Comparison of ENCODE assay signal across 20 cellular contexts in the genomic region with DNA sequence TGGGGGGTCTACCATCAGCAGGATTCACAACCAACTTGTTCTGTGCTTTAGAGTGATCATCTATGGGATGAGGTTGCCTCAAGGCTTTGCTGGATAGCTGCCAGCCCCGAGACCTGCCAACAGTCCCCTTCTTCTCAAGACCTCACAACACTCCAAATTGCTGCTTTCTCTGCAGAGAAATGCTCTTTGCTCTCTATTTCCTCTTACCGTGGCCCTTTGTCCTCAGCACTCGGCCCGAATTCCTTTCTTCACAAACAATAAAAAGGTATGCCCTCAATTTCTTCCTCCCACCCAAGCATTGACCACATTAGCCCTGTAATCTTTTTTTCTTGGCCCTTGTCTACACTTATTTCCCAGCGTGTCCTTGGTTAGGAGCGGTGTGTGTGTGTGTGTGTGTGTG.
"Had no signal": no experiment of that assay in that cellular context is flagged by ENCODE, and none has a peak within 500 bp of the region (broad histone marks: within the 10 kb centered on the region; RNA-seq: fewer than 3 reads in every experiment).

No MANE protein-coding gene starts in this region.

- H3K79me2 ChIP-seq: hepatocyte had no signal

- DNase-seq: activated CD4-positive, CD25-positive, alpha-beta regulatory T cell treated with anti-CD3 and anti-CD28 coated beads, Interleukin-2, amount 50 U/mL, for 72 hours; activated T-cell treated with anti-CD3 and anti-CD28 coated beads, Interleukin-2, amount 50 U/mL, for 4 hours; effector CD8-positive, alpha-beta T cell; gastrocnemius medialis; lower lobe of right lung; natural killer cell; stimulated activated CD4-positive, alpha-beta T cell treated with anti-CD3 and anti-CD28 coated beads, Interleukin-4, amount 100 ng/mL, for 4 hours; T1000 had no signal

- H3K4me2 ChIP-seq: hepatocyte, smooth muscle cell had no signal

- H3K36me3 ChIP-seq: gastrocnemius medialis, left lung, lower lobe of right lung, right atrium auricular region, thyroid gland, upper lobe of right lung, WERI-Rb-1 had no signal

- H3K4me3 ChIP-seq: body of pancreas, gastrocnemius medialis, hepatocyte, left lung, lower lobe of right lung, right atrium auricular region, smooth muscle cell, thyroid gland, upper lobe of right lung had no signal

- H3K9me3 ChIP-seq: body of pancreas, gastrocnemius medialis, left lung, lower lobe of right lung, right atrium auricular region, thyroid gland, upper lobe of right lung had no signal

- H3K4me1 ChIP-seq: body of pancreas, gastrocnemius medialis, left lung, lower lobe of right lung, right atrium auricular region, thyroid gland, upper lobe of right lung had no signal

- H3K27ac ChIP-seq: body of pancreas, epithelial cell of prostate, gastrocnemius medialis, hepatocyte, left lung, lower lobe of right lung, right atrium auricular region, thyroid gland, upper lobe of right lung, WERI-Rb-1 had no signal

- H3K27me3 ChIP-seq: right atrium auricular region, thyroid gland had no signal

- ATAC-seq: activated T-cell treated with anti-CD3 and anti-CD28 coated beads, Interleukin-2, amount 50 U/mL, for 4 hours; activated T-helper 17 cell treated with anti-CD3 and anti-CD28 coated beads, Interleukin-2, amount 50 U/mL, for 72 hours; body of pancreas; gastrocnemius medialis; natural killer cell; stimulated activated memory B cell treated with anti-CD40 and anti-IgM and Interleukin-4, amounts not matched to agents 10 μg/mL and 1 μg/mL and 100 μg/mL, for 72 hours; stimulated activated naive CD8-positive, alpha-beta T cell treated with anti-CD3 and anti-CD28 coated beads, Interleukin-15, amount 100 ng/mL, for 72 hours had no signal
